25 cellular contexts compared by ENCODE assay signal in genomic region chr1:244056602-244057001, GRCh38. TPM values are rescaled to one million over a fixed set of nuclear protein-coding genes. Genes with fewer than 3 reads are reported as not detected.
DNase-seq lines count a peak whose midpoint lies in the region; ATAC-seq and TF ChIP-seq lines count a peak whose summit lies in the region.
"Had no signal": no experiment of that assay in that cellular context is flagged by ENCODE, and none has a peak within 500 bp of the region (broad histone marks: within the 10 kb centered on the region; RNA-seq: fewer than 3 reads in every experiment).

No MANE protein-coding gene starts in this region.

- H3K4me3 Mint-ChIP-seq in activated naive CD8-positive, alpha-beta T cell treated with anti-CD3 and anti-CD28 coated beads, Interleukin-2, amount 10 ng/mL, durations not matched to agents 7 days and 5 days: peak overlapping the region; percentile 13
- H3K4me3 Mint-ChIP-seq in activated naive CD8-positive, alpha-beta T cell treated with anti-CD3 and anti-CD28 coated beads for 36 hours: no peak overlapping the region
- peak overlapping the region; percentile 42 for H3K4me3 Mint-ChIP-seq in osteocyte (ENCODE audit: unreplicated experiment)
- H3K4me3 Mint-ChIP-seq in activated T-helper 17 cell treated with anti-CD3 and anti-CD28 coated beads, Interleukin-2, amount 50 U/mL, for 72 hours: no peak overlapping the region
- H3K4me3 Mint-ChIP-seq: activated naive CD4-positive, alpha-beta T cell treated with anti-CD3 and anti-CD28 coated beads for 36 hours; activated T-cell treated with anti-CD3 and anti-CD28 coated beads, Interleukin-2, amount 50 U/mL, for 4 hours; central memory CD8-positive, alpha-beta T cell had no signal

- H3K27me3 Mint-ChIP-seq in activated naive CD8-positive, alpha-beta T cell treated with anti-CD3 and anti-CD28 coated beads, Interleukin-2, amount 10 ng/mL, durations not matched to agents 7 days and 5 days: peaks cover 4% of the 10 kb centered on the region
- H3K27me3 Mint-ChIP-seq in activated naive CD8-positive, alpha-beta T cell treated with anti-CD3 and anti-CD28 coated beads for 36 hours: no peaks in the 10 kb centered on the region
- no peaks in the 10 kb centered on the region for H3K27me3 Mint-ChIP-seq in osteocyte (ENCODE audit: unreplicated experiment)
- H3K27me3 Mint-ChIP-seq in activated T-helper 17 cell treated with anti-CD3 and anti-CD28 coated beads, Interleukin-2, amount 50 U/mL, for 72 hours: no peaks in the 10 kb centered on the region
- H3K27me3 Mint-ChIP-seq: central memory CD8-positive, alpha-beta T cell had no signal

- POLR2A ChIA-PET in activated naive CD8-positive, alpha-beta T cell treated with anti-CD3 and anti-CD28 coated beads, Interleukin-2, amount 10 ng/mL, durations not matched to agents 7 days and 5 days (lab: Charles Lee): no interaction called here

- TF ChIP-seq CTCF in WERI-Rb-1 (IDR thresholded peaks at IDR 0.05; ENCODE audit: low read depth, low read length): no peak
- no peak for TF ChIP-seq CTCF in osteocyte (IDR thresholded peaks at IDR 0.05)

- no peaks in the 10 kb centered on the region for H3K27me3 ChIP-seq in WERI-Rb-1 (ENCODE audit: insufficient read depth, low read depth, severe bottlenecking)
- H3K27me3 ChIP-seq: BLaER1 treated with 17β-estradiol and CSF1 and Interleukin-3, amounts not matched to agents 10 nM and 100 nM; gastrocnemius medialis; right lobe of liver; upper lobe of right lung had no signal

- H3K9me3 ChIP-seq in WERI-Rb-1 (ENCODE audit: severe bottlenecking): no peaks in the 10 kb centered on the region
- H3K9me3 ChIP-seq: BLaER1 treated with 17β-estradiol and CSF1 and Interleukin-3, amounts not matched to agents 10 nM and 100 nM; gastrocnemius medialis; right lobe of liver; upper lobe of right lung had no signal

- H3K36me3 ChIP-seq in WERI-Rb-1: peaks cover 49% of the 10 kb centered on the region

- peaks cover 8% of the 10 kb centered on the region for H3K36me3 Mint-ChIP-seq in activated naive CD8-positive, alpha-beta T cell treated with anti-CD3 and anti-CD28 coated beads, Interleukin-2, amount 10 ng/mL, durations not matched to agents 7 days and 5 days
- H3K36me3 Mint-ChIP-seq in activated naive CD8-positive, alpha-beta T cell treated with anti-CD3 and anti-CD28 coated beads for 36 hours: peaks cover 5% of the 10 kb centered on the region
- peaks cover 13% of the 10 kb centered on the region for H3K36me3 Mint-ChIP-seq in osteocyte (ENCODE audit: unreplicated experiment)
- H3K36me3 Mint-ChIP-seq in activated T-helper 17 cell treated with anti-CD3 and anti-CD28 coated beads, Interleukin-2, amount 50 U/mL, for 72 hours (ENCODE audit: low read depth): no peaks in the 10 kb centered on the region

- peak overlapping the region; percentile 73 for H3K27ac ChIP-seq in WERI-Rb-1
- H3K27ac ChIP-seq: BLaER1 treated with 17β-estradiol and CSF1 and Interleukin-3, amounts not matched to agents 10 nM and 100 nM; parathyroid adenoma; right lobe of liver; upper lobe of right lung had no signal

- H3K4me1 Mint-ChIP-seq in activated naive CD8-positive, alpha-beta T cell treated with anti-CD3 and anti-CD28 coated beads, Interleukin-2, amount 10 ng/mL, durations not matched to agents 7 days and 5 days: peaks cover 7% of the 10 kb centered on the region
- peaks cover 19% of the 10 kb centered on the region for H3K4me1 Mint-ChIP-seq in activated naive CD8-positive, alpha-beta T cell treated with anti-CD3 and anti-CD28 coated beads for 36 hours
- H3K4me1 Mint-ChIP-seq in osteocyte (ENCODE audit: unreplicated experiment): peaks cover 32% of the 10 kb centered on the region
- H3K4me1 Mint-ChIP-seq in activated T-helper 17 cell treated with anti-CD3 and anti-CD28 coated beads, Interleukin-2, amount 50 U/mL, for 72 hours: no peaks in the 10 kb centered on the region
- H3K4me1 Mint-ChIP-seq: central memory CD8-positive, alpha-beta T cell had no signal

- no peak for DNase-seq in activated naive CD8-positive, alpha-beta T cell treated with anti-CD3 and anti-CD28 coated beads, Interleukin-2, amount 10 ng/mL, durations not matched to agents 7 days and 5 days
- DNase-seq in activated naive CD8-positive, alpha-beta T cell treated with anti-CD3 and anti-CD28 coated beads for 36 hours: no peak
- DNase-seq in WERI-Rb-1 (peak; percentile 50), foreskin melanocyte (peak; percentile 45), osteocyte (ENCODE audit: extremely low spot score, unreplicated experiment) (no peak), RKO (ENCODE audit: low spot score) (no peak), NCI-H1092 (lab: John Stamatoyannopoulos, UW) (no peak)
- DNase-seq: activated naive CD4-positive, alpha-beta T cell treated with anti-CD3 and anti-CD28 coated beads for 36 hours; activated T-cell treated with anti-CD3 and anti-CD28 coated beads, Interleukin-2, amount 50 U/mL, for 4 hours; Calu3; effector CD8-positive, alpha-beta T cell; gastrocnemius medialis; GOT3; NCI-H1417; NCI-H526 treated with DMSO at 0.1 percent for 48 hours; right lobe of liver; Right ventricle myocardium superior; SW 1271; upper lobe of right lung had no signal

- peak overlapping the region; percentile 73 for H3K4me3 ChIP-seq in WERI-Rb-1 (ENCODE audit: low read depth, low read length)
- H3K4me3 ChIP-seq: BLaER1 treated with 17β-estradiol and CSF1 and Interleukin-3, amounts not matched to agents 10 nM and 100 nM; gastrocnemius medialis; lung; right lobe of liver; upper lobe of right lung had no signal

- no peak for ATAC-seq in activated naive CD8-positive, alpha-beta T cell treated with anti-CD3 and anti-CD28 coated beads, Interleukin-2, amount 10 ng/mL, durations not matched to agents 7 days and 5 days (ENCODE audit: low read depth)
- ATAC-seq in activated T-helper 17 cell treated with anti-CD3 and anti-CD28 coated beads, Interleukin-2, amount 50 U/mL, for 72 hours (replicated peaks): no peak
- ATAC-seq: activated T-cell treated with anti-CD3 and anti-CD28 coated beads, Interleukin-2, amount 50 U/mL, for 4 hours; esophagus mucosa; gastrocnemius medialis; right lobe of liver; upper lobe of right lung had no signal

- H3K27ac Mint-ChIP-seq in activated naive CD8-positive, alpha-beta T cell treated with anti-CD3 and anti-CD28 coated beads, Interleukin-2, amount 10 ng/mL, durations not matched to agents 7 days and 5 days: no peak overlapping the region
- H3K27ac Mint-ChIP-seq in activated naive CD8-positive, alpha-beta T cell treated with anti-CD3 and anti-CD28 coated beads for 36 hours: no peak overlapping the region
- peak overlapping the region; percentile 62 for H3K27ac Mint-ChIP-seq in osteocyte (ENCODE audit: unreplicated experiment)
- no peak overlapping the region for H3K27ac Mint-ChIP-seq in activated T-helper 17 cell treated with anti-CD3 and anti-CD28 coated beads, Interleukin-2, amount 50 U/mL, for 72 hours
- H3K27ac Mint-ChIP-seq: activated naive CD4-positive, alpha-beta T cell treated with anti-CD3 and anti-CD28 coated beads for 36 hours had no signal

- no peaks in the 10 kb centered on the region for H3K9me3 Mint-ChIP-seq in activated naive CD8-positive, alpha-beta T cell treated with anti-CD3 and anti-CD28 coated beads, Interleukin-2, amount 10 ng/mL, durations not matched to agents 7 days and 5 days
- no peaks in the 10 kb centered on the region for H3K9me3 Mint-ChIP-seq in activated naive CD8-positive, alpha-beta T cell treated with anti-CD3 and anti-CD28 coated beads for 36 hours
- H3K9me3 Mint-ChIP-seq in osteocyte (ENCODE audit: unreplicated experiment): no peaks in the 10 kb centered on the region
- no peaks in the 10 kb centered on the region for H3K9me3 Mint-ChIP-seq in activated T-helper 17 cell treated with anti-CD3 and anti-CD28 coated beads, Interleukin-2, amount 50 U/mL, for 72 hours
- H3K9me3 Mint-ChIP-seq: activated naive CD4-positive, alpha-beta T cell treated with anti-CD3 and anti-CD28 coated beads for 36 hours; activated T-cell treated with anti-CD3 and anti-CD28 coated beads, Interleukin-2, amount 50 U/mL, for 4 hours; central memory CD8-positive, alpha-beta T cell had no signal

RNA-seq across cellular contexts. Expression of gene ZBTB18, which starts 5.5 kb away (rescaled TPM):
- total RNA-seq in activated naive CD8-positive, alpha-beta T cell treated with anti-CD3 and anti-CD28 coated beads, Interleukin-2, amount 10 ng/mL, durations not matched to agents 7 days and 5 days: 10 to 100 TPM; 24.7 to 26.5 TPM
- total RNA-seq in activated naive CD8-positive, alpha-beta T cell treated with anti-CD3 and anti-CD28 coated beads for 36 hours: 1 to 10 TPM; 5.6 to 5.7 TPM
- total RNA-seq in osteocyte: 23.0 and 24.2 TPM in 2 replicates
- total RNA-seq in activated T-helper 17 cell treated with anti-CD3 and anti-CD28 coated beads, Interleukin-2, amount 50 U/mL, for 72 hours: 1 to 10 TPM; 5.1 to 6.5 TPM

Comparison
In these comparisons a context has a peak if more than half of its experiments do, and no peak if none do; other contexts are left out.
1. H3K4me3 Mint-ChIP-seq: peak in activated naive CD8-positive, alpha-beta T cell treated with anti-CD3 and anti-CD28 coated beads, Interleukin-2, amount 10 ng/mL, durations not matched to agents 7 days and 5 days (single experiment) and osteocyte (single experiment); none in activated naive CD8-positive, alpha-beta T cell treated with anti-CD3 and anti-CD28 coated beads for 36 hours (single experiment) and activated T-helper 17 cell treated with anti-CD3 and anti-CD28 coated beads, Interleukin-2, amount 50 U/mL, for 72 hours (single experiment).
2. DNase-seq: peak in WERI-Rb-1 (single experiment) and foreskin melanocyte (single experiment); none in activated naive CD8-positive, alpha-beta T cell treated with anti-CD3 and anti-CD28 coated beads, Interleukin-2, amount 10 ng/mL, durations not matched to agents 7 days and 5 days (single experiment), activated naive CD8-positive, alpha-beta T cell treated with anti-CD3 and anti-CD28 coated beads for 36 hours (single experiment), osteocyte (single experiment), RKO (single experiment) and NCI-H1092 (single experiment).